ENCODE assay signal across 1 cellular context in the genomic region with DNA sequence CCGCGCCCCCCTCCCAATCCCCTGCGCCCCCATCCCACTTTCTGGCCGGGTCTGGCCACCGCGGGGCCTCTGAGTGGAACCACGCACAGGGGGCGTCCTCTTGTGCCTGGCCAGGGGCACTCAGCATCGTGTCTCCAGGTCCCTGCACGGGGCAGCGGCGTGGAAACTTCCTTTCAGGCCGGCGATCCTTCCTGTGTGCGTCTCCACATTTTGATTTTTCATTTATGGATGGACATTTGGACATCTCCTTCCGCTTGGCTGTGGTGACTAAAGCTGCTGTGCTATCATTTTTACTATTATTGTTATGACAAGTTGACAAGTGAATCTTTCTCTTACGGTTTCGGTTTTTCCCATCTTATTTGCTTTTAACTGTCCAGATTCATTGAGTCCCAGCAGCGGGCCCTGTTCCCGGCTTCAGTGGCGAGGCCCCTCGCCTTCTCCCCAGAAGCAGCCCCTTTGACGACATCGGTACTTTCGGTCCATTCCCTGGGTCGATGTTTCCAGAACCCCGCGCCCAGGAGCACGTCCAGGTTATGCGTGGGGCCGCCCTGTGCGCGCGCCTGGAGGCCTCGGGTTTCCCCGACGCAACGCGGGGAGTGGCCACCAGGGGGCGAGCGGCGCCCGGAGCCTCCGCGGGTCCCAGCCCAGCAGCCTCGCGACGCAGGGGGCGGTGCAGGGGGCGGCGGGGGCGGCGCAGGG.
TF ChIP-seq lines count a peak whose summit lies in the region.

No MANE protein-coding gene starts in this region.

TF ChIP-seq in K562, 482 proteins besides CTCF, POLR2A, EP300 and RAD21 (continued from another document and continues in another):
- TF ChIP-seq, protein P1, sequence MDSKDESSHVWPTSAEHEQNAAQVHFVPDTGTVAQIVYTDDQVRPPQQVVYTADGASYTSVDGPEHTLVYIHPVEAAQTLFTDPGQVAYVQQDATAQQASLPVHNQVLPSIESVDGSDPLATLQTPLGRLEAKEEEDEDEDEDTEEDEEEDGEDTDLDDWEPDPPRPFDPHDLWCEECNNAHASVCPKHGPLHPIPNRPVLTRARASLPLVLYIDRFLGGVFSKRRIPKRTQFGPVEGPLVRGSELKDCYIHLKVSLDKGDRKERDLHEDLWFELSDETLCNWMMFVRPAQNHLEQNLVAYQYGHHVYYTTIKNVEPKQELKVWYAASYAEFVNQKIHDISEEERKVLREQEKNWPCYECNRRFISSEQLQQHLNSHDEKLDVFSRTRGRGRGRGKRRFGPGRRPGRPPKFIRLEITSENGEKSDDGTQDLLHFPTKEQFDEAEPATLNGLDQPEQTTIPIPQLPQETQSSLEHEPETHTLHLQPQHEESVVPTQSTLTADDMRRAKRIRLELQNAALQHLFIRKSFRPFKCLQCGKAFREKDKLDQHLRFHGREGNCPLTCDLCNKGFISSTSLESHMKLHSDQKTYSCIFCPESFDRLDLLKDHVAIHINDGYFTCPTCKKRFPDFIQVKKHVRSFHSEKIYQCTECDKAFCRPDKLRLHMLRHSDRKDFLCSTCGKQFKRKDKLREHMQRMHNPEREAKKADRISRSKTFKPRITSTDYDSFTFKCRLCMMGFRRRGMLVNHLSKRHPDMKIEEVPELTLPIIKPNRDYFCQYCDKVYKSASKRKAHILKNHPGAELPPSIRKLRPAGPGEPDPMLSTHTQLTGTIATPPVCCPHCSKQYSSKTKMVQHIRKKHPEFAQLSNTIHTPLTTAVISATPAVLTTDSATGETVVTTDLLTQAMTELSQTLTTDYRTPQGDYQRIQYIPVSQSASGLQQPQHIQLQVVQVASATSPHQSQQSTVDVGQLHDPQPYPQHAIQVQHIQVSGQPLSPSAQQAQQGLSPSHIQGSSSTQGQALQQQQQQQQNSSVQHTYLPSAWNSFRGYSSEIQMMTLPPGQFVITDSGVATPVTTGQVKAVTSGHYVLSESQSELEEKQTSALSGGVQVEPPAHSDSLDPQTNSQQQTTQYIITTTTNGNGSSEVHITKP (IDR thresholded peaks at IDR 0.05; ENCODE audit: partially characterized antibody): no peak
- TF ChIP-seq, protein P2, sequence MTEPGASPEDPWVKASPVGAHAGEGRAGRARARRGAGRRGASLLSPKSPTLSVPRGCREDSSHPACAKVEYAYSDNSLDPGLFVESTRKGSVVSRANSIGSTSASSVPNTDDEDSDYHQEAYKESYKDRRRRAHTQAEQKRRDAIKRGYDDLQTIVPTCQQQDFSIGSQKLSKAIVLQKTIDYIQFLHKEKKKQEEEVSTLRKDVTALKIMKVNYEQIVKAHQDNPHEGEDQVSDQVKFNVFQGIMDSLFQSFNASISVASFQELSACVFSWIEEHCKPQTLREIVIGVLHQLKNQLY (CRISPR knock-in tag; conservative IDR thresholded peaks at IDR 0.05): no peak
- TF ChIP-seq SAFB (IDR thresholded peaks at IDR 0.05; ENCODE audit: borderline replicate concordance, low read depth, low read length) (peak; percentile 80), TOE1 (IDR thresholded peaks at IDR 0.05; ENCODE audit: borderline replicate concordance) (0 out of 2 replicates have a peak, but pooled peaks have one; percentile 37), TOE1 (CRISPR knock-in tag; IDR thresholded peaks at IDR 0.05; ENCODE audit: borderline replicate concordance, low read depth) (no peak), KDM4B (IDR thresholded peaks at IDR 0.05; ENCODE audit: borderline replicate concordance in 2 of 2, low read depth in 1 of 2) (no peak), ZNF354B (CRISPR knock-in tag; IDR thresholded peaks at IDR 0.05) (no peak), ZNF780A (CRISPR knock-in tag; IDR thresholded peaks at IDR 0.05) (no peak), POLR2G (IDR thresholded peaks at IDR 0.05; ENCODE audit: low read depth, low read length) (no peak), ZNF644 (tag; IDR thresholded peaks at IDR 0.05; ENCODE audit: low read depth) (no peak), ZNF124 (CRISPR knock-in tag; IDR thresholded peaks at IDR 0.05) (no peak), HNRNPH1 (optimal IDR thresholded peaks at IDR 0.05; ENCODE audit: low read depth, low read length) (no peak), MEIS2 (IDR thresholded peaks at IDR 0.05; ENCODE audit: partially characterized antibody) (peak; percentile 35), DNMT1 (IDR thresholded peaks at IDR 0.05) (no peak), ZNF764 (CRISPR knock-in tag; IDR thresholded peaks at IDR 0.05; ENCODE audit: low read depth) (no peak), GATAD2A (IDR thresholded peaks at IDR 0.05) (0 out of 2 replicates have a peak, but pooled peaks have one; percentile 20), ZNF830 (CRISPR knock-in tag; IDR thresholded peaks at IDR 0.05) (peak; percentile 88; the same call in 1 of the 2 replicates), ZBED1 (IDR thresholded peaks at IDR 0.05) (no peak), HDAC2 (IDR thresholded peaks at IDR 0.05) (peak; percentile 86), KDM1A (IDR thresholded peaks at IDR 0.05) (peak; percentile 93 to 94), MAZ (CRISPR knock-in tag; conservative IDR thresholded peaks at IDR 0.05 in 1 of 2, IDR thresholded peaks at IDR 0.05 in 1 of 2) (peak; percentile 13 to 55; a peak in 2 of 4 replicates), NBN (IDR thresholded peaks at IDR 0.05; ENCODE audit: low read depth) (no peak), BRD9 (IDR thresholded peaks at IDR 0.05; ENCODE audit: low read depth, partially characterized antibody) (no peak), STAG1 (CRISPR knock-in tag; IDR thresholded peaks at IDR 0.05; ENCODE audit: borderline replicate concordance) (peak; percentile 42; the same call in 1 of the 2 replicates), GTF2E2 (tag; IDR thresholded peaks at IDR 0.05) (no peak), ZNF174 (CRISPR knock-in tag; IDR thresholded peaks at IDR 0.05) (no peak), TRIM28 (IDR thresholded peaks at IDR 0.05) (no peak)
- TF ChIP-seq, protein P3, sequence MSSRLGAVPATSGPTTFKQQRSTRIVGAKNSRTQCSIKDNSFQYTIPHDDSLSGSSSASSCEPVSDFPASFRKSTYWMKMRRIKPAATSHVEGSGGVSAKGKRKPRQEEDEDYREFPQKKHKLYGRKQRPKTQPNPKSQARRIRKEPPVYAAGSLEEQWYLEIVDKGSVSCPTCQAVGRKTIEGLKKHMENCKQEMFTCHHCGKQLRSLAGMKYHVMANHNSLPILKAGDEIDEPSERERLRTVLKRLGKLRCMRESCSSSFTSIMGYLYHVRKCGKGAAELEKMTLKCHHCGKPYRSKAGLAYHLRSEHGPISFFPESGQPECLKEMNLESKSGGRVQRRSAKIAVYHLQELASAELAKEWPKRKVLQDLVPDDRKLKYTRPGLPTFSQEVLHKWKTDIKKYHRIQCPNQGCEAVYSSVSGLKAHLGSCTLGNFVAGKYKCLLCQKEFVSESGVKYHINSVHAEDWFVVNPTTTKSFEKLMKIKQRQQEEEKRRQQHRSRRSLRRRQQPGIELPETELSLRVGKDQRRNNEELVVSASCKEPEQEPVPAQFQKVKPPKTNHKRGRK (tag; IDR thresholded peaks at IDR 0.05): no peak
- TF ChIP-seq, protein P4, sequence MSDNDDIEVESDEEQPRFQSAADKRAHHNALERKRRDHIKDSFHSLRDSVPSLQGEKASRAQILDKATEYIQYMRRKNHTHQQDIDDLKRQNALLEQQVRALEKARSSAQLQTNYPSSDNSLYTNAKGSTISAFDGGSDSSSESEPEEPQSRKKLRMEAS (CRISPR knock-in tag; IDR thresholded peaks at IDR 0.05): peak; percentile 58
- TF ChIP-seq, protein P5, sequence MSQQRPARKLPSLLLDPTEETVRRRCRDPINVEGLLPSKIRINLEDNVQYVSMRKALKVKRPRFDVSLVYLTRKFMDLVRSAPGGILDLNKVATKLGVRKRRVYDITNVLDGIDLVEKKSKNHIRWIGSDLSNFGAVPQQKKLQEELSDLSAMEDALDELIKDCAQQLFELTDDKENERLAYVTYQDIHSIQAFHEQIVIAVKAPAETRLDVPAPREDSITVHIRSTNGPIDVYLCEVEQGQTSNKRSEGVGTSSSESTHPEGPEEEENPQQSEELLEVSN (IDR thresholded peaks at IDR 0.05; ENCODE audit: borderline replicate concordance in 1 of 2, extremely low read depth in 1 of 2, insufficient read depth in 1 of 2, insufficient read length in 1 of 2, low read depth in 1 of 2, low read length in 1 of 2, poor library complexity in 1 of 2, severe bottlenecking in 1 of 2): peak in 1 of 2 experiments; percentile 38
- TF ChIP-seq, protein P6, sequence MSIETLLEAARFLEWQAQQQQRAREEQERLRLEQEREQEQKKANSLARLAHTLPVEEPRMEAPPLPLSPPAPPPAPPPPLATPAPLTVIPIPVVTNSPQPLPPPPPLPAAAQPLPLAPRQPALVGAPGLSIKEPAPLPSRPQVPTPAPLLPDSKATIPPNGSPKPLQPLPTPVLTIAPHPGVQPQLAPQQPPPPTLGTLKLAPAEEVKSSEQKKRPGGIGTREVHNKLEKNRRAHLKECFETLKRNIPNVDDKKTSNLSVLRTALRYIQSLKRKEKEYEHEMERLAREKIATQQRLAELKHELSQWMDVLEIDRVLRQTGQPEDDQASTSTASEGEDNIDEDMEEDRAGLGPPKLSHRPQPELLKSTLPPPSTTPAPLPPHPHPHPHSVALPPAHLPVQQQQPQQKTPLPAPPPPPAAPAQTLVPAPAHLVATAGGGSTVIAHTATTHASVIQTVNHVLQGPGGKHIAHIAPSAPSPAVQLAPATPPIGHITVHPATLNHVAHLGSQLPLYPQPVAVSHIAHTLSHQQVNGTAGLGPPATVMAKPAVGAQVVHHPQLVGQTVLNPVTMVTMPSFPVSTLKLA (conservative IDR thresholded peaks at IDR 0.05): 0 out of 4 replicates have a peak, but pooled peaks of 1 of the 2 experiments have one; percentile 35
- TF ChIP-seq, protein P7, sequence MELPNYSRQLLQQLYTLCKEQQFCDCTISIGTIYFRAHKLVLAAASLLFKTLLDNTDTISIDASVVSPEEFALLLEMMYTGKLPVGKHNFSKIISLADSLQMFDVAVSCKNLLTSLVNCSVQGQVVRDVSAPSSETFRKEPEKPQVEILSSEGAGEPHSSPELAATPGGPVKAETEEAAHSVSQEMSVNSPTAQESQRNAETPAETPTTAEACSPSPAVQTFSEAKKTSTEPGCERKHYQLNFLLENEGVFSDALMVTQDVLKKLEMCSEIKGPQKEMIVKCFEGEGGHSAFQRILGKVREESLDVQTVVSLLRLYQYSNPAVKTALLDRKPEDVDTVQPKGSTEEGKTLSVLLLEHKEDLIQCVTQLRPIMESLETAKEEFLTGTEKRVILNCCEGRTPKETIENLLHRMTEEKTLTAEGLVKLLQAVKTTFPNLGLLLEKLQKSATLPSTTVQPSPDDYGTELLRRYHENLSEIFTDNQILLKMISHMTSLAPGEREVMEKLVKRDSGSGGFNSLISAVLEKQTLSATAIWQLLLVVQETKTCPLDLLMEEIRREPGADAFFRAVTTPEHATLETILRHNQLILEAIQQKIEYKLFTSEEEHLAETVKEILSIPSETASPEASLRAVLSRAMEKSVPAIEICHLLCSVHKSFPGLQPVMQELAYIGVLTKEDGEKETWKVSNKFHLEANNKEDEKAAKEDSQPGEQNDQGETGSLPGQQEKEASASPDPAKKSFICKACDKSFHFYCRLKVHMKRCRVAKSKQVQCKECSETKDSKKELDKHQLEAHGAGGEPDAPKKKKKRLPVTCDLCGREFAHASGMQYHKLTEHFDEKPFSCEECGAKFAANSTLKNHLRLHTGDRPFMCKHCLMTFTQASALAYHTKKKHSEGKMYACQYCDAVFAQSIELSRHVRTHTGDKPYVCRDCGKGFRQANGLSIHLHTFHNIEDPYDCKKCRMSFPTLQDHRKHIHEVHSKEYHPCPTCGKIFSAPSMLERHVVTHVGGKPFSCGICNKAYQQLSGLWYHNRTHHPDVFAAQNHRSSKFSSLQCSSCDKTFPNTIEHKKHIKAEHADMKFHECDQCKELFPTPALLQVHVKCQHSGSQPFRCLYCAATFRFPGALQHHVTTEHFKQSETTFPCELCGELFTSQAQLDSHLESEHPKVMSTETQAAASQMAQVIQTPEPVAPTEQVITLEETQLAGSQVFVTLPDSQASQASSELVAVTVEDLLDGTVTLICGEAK (IDR thresholded peaks at IDR 0.05): 0 out of 2 replicates have a peak, but pooled peaks have one; percentile 31
- TF ChIP-seq, protein P7 (CRISPR knock-in tag; IDR thresholded peaks at IDR 0.05): no peak
- TF ChIP-seq, protein P8, sequence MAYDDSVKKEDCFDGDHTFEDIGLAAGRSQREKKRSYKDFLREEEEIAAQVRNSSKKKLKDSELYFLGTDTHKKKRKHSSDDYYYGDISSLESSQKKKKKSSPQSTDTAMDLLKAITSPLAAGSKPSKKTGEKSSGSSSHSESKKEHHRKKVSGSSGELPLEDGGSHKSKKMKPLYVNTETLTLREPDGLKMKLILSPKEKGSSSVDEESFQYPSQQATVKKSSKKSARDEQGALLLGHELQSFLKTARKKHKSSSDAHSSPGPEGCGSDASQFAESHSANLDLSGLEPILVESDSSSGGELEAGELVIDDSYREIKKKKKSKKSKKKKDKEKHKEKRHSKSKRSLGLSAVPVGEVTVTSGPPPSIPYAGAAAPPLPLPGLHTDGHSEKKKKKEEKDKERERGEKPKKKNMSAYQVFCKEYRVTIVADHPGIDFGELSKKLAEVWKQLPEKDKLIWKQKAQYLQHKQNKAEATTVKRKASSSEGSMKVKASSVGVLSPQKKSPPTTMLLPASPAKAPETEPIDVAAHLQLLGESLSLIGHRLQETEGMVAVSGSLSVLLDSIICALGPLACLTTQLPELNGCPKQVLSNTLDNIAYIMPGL (CRISPR knock-in tag; IDR thresholded peaks at IDR 0.05): no peak
- TF ChIP-seq, protein P9, sequence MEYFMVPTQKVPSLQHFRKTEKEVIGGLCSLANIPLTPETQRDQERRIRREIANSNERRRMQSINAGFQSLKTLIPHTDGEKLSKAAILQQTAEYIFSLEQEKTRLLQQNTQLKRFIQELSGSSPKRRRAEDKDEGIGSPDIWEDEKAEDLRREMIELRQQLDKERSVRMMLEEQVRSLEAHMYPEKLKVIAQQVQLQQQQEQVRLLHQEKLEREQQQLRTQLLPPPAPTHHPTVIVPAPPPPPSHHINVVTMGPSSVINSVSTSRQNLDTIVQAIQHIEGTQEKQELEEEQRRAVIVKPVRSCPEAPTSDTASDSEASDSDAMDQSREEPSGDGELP (CRISPR knock-in tag; IDR thresholded peaks at IDR 0.05; ENCODE audit: borderline replicate concordance): peak; percentile 51; the same call in 1 of the 2 replicates
